ENCODE assay signal across 19 cellular contexts in genomic region chr22:35274154-35274871, GRCh38. TPM values are rescaled to one million over a fixed set of nuclear protein-coding genes. Genes with fewer than 3 reads are reported as not detected.
DNase-seq lines count a peak whose midpoint lies in the region; ATAC-seq lines count a peak whose summit lies in the region.
"Had no signal": no experiment of that assay in that cellular context is flagged by ENCODE, and none has a peak within 500 bp of the region (broad histone marks: within the 10 kb centered on the region; RNA-seq: fewer than 3 reads in every experiment).

No MANE protein-coding gene starts in this region.

- H3K27ac ChIP-seq in skeletal muscle tissue (ENCODE audit: low read depth, low read length): peak overlapping the region; percentile 9
- H3K27ac ChIP-seq: foreskin keratinocyte, testis had no signal

- peaks cover 11 to 21% (median 14%) of the 10 kb centered on the region in 3 donors for H3K4me1 ChIP-seq in skeletal muscle tissue (ENCODE audit: control insufficient read depth in 3 of 3, insufficient read depth in 3 of 3, low read length in 3 of 3)
- H3K4me1 ChIP-seq: HAP-1, testis had no signal

- CTCF ChIA-PET in activated naive CD4-positive, alpha-beta T cell treated with anti-CD3 and anti-CD28 coated beads, Interleukin-2, amount 10 ng/mL, durations not matched to agents 7 days and 5 days (lab: Charles Lee): no interaction called here

- DNase-seq in activated naive CD4-positive, alpha-beta T cell treated with anti-CD3 and anti-CD28 coated beads, Interleukin-2, amount 10 ng/mL, durations not matched to agents 7 days and 5 days: no peak
- no peak for DNase-seq in activated naive CD4-positive, alpha-beta T cell (lab: John Stamatoyannopoulos, UW)
- DNase-seq in M059J (ENCODE audit: low read depth) (peak; percentile 11), posterior cingulate gyrus (no peak)
- no peak for DNase-seq in central memory CD8-positive, alpha-beta T cell (ENCODE audit: low spot score in 2 of 2)
- DNase-seq: aorta, C1 segment of cervical spinal cord, foreskin keratinocyte, hippocampal formation, IMR-90, islet precursor cell, NCI-H1105 treated with DMSO at 0.1 percent for 48 hours, NCI-H510A, testis had no signal

- intact Hi-C loops in posterior cingulate gyrus (cut with DNase I): no loop called here

- H3K9ac ChIP-seq in skeletal muscle tissue (ENCODE audit: low read depth in 1 of 3, low read length in 3 of 3): no peak overlapping the region

- H3K4me3 Mint-ChIP-seq in activated naive CD4-positive, alpha-beta T cell treated with anti-CD3 and anti-CD28 coated beads, Interleukin-2, amount 10 ng/mL, durations not matched to agents 7 days and 5 days: no peak overlapping the region
- H3K4me3 Mint-ChIP-seq in central memory CD8-positive, alpha-beta T cell: no peak overlapping the region

- peak overlapping the region; percentile 42 for H3K27ac Mint-ChIP-seq in activated naive CD4-positive, alpha-beta T cell treated with anti-CD3 and anti-CD28 coated beads, Interleukin-2, amount 10 ng/mL, durations not matched to agents 7 days and 5 days
- peak overlapping the region; percentile 47 for H3K27ac Mint-ChIP-seq in central memory CD8-positive, alpha-beta T cell (ENCODE audit: low read depth)

- H3K4me3 ChIP-seq in skeletal muscle tissue (ENCODE audit: low read length in 3 of 3): no peak overlapping the region
- H3K4me3 ChIP-seq: HAP-1, lung, testis had no signal

- no peaks in the 10 kb centered on the region for H3K9me3 ChIP-seq in skeletal muscle tissue (ENCODE audit: control insufficient read depth in 3 of 3, low read length in 3 of 3)
- H3K9me3 ChIP-seq: HAP-1, testis had no signal

- H3K27me3 ChIP-seq in skeletal muscle tissue (ENCODE audit: control insufficient read depth in 3 of 3, insufficient read depth in 3 of 3, low read length in 3 of 3): no peaks in the 10 kb centered on the region
- H3K27me3 ChIP-seq: foreskin keratinocyte, testis had no signal

- no peaks in the 10 kb centered on the region for H3K9me3 Mint-ChIP-seq in activated naive CD4-positive, alpha-beta T cell treated with anti-CD3 and anti-CD28 coated beads, Interleukin-2, amount 10 ng/mL, durations not matched to agents 7 days and 5 days
- no peaks in the 10 kb centered on the region for H3K9me3 Mint-ChIP-seq in central memory CD8-positive, alpha-beta T cell

- H3K36me3 Mint-ChIP-seq in activated naive CD4-positive, alpha-beta T cell treated with anti-CD3 and anti-CD28 coated beads, Interleukin-2, amount 10 ng/mL, durations not matched to agents 7 days and 5 days: peaks cover 39% of the 10 kb centered on the region
- peaks cover 20% of the 10 kb centered on the region for H3K36me3 Mint-ChIP-seq in central memory CD8-positive, alpha-beta T cell (ENCODE audit: insufficient read depth)

- H3K4me1 Mint-ChIP-seq in activated naive CD4-positive, alpha-beta T cell treated with anti-CD3 and anti-CD28 coated beads, Interleukin-2, amount 10 ng/mL, durations not matched to agents 7 days and 5 days: peaks cover 25% of the 10 kb centered on the region
- H3K4me1 Mint-ChIP-seq in central memory CD8-positive, alpha-beta T cell: peaks cover 24% of the 10 kb centered on the region

- no peak for ATAC-seq in central memory CD8-positive, alpha-beta T cell (replicated peaks; ENCODE audit: extremely low read depth, poor library complexity, severe bottlenecking)
- ATAC-seq in HG02870 (IDR thresholded peaks at IDR 0.05; ENCODE audit: unreplicated experiment): no peak
- ATAC-seq in HG03095 (IDR thresholded peaks at IDR 0.05; ENCODE audit: unreplicated experiment): no peak
- ATAC-seq: foreskin keratinocyte had no signal

- no peaks in the 10 kb centered on the region for H3K27me3 Mint-ChIP-seq in activated naive CD4-positive, alpha-beta T cell treated with anti-CD3 and anti-CD28 coated beads, Interleukin-2, amount 10 ng/mL, durations not matched to agents 7 days and 5 days
- H3K27me3 Mint-ChIP-seq in central memory CD8-positive, alpha-beta T cell: no peaks in the 10 kb centered on the region

- peaks cover 4 to 19% (median 15%) of the 10 kb centered on the region in 3 donors for H3K36me3 ChIP-seq in skeletal muscle tissue (ENCODE audit: control insufficient read depth in 3 of 3, insufficient read depth in 3 of 3, low read length in 3 of 3)

RNA-seq across cellular contexts. Expression of gene HMGXB4, which starts 17.0 kb away (rescaled TPM):
- total RNA-seq in M059J (2014; rRNA removed; shearing (Covaris generic)): 8.3 and 17.6 TPM in 2 replicates
- total RNA-seq in skeletal muscle tissue: 9.9 TPM

RNA-seq across cellular contexts. Expression of gene TOM1, which starts 25.4 kb away (rescaled TPM):
- total RNA-seq in M059J (2014; rRNA removed; shearing (Covaris generic)): 17.1 and 21.4 TPM in 2 replicates
- 14.1 TPM for total RNA-seq in skeletal muscle tissue
